ENCODE assay signal across 23 cellular contexts in the genomic region with DNA sequence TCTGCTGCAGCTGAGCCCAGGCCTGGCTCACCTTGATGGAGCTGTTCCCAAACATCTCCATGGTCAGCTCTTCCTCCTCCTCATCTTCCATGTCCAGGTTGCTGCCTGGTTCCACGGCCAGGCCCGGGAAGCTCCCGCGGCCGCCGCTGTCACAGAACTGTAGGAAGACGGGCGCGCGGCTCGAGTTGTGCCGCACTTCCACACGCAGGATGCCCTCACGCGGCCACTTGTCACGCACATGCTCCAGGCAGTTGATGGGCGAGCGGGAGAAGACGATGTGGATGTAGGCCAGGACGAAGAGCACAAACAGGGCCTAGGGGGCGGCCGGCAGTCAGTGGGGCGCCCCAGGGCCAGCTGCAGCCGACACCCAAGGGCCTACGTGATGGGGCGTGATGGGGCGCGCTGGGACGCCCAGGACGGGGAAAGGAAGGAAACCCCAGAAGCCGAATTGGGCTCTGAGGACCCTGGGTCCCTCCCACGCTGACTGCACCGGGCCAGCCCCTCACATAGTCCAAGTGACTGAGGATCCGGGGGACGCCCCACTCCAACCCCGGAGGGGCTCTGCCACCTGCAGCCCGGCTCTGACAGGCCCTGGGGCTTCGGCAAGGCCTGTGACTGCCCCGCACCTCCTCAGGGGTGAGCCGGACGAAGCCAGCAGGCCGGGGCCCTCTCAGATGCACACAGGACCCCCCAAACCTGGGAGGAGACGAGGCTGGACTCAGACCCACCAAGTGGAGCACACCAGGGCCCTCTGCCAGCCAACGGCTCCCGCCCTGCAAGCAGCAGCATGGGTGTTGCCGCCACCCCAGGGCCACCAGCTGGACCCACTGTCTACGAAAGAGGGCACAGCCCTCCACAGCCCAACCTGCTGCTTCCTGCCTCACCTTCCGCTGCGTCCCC. TPM values are rescaled to one million over a fixed set of nuclear protein-coding genes. Genes with fewer than 3 reads are reported as not detected.
DNase-seq lines count a peak whose midpoint lies in the region; ATAC-seq, FAIRE-seq and TF ChIP-seq lines count a peak whose summit lies in the region.
"Had no signal": no experiment of that assay in that cellular context is flagged by ENCODE, and none has a peak within 500 bp of the region (broad histone marks: within the 10 kb centered on the region; RNA-seq: fewer than 3 reads in every experiment).

No MANE protein-coding gene starts in this region.

- H2BK5ac ChIP-seq in H9 (ENCODE audit: insufficient read length, low read length) = no peak overlapping the region

- TF ChIP-seq CTCF in H9 (conservative IDR thresholded peaks at IDR 0.05) (no peak), astrocyte (IDR thresholded peaks at IDR 0.05; ENCODE audit: insufficient read depth, low read depth, low read length) (no peak), nephron progenitor cell (IDR thresholded peaks at IDR 0.05) (no peak)

- H3T11ph ChIP-seq in H9 (ENCODE audit: low read length) = no peak overlapping the region

- no peaks in the 10 kb centered on the region; the same call in 1 of the 2 replicates for H3K4me1 ChIP-seq in H9 (ENCODE audit: insufficient read depth, low read length)
- H3K4me1 ChIP-seq in astrocyte (ENCODE audit: insufficient read depth, low read length) = peaks cover 28% of the 10 kb centered on the region

- no peak overlapping the region; the same call in 1 of the 2 replicates for H3K14ac ChIP-seq in H9 (ENCODE audit: insufficient read depth, low read length)

- no peaks in the 10 kb centered on the region for H3K9me3 Mint-ChIP-seq in H9
- H3K9me3 Mint-ChIP-seq in astrocyte (ENCODE audit: unreplicated experiment) = no peaks in the 10 kb centered on the region
- no peaks in the 10 kb centered on the region for H3K9me3 Mint-ChIP-seq in nephron progenitor cell
- H3K9me3 Mint-ChIP-seq: CD4-positive, alpha-beta memory T cell had no signal

- H4K8ac ChIP-seq in H9 (replicated peaks; ENCODE audit: insufficient read length, low read depth, low read length) = no peak overlapping the region

- H3K56ac ChIP-seq in H9 (ENCODE audit: insufficient read length, low read depth, low read length) = no peak overlapping the region

- ATAC-seq in GM18511 (IDR thresholded peaks at IDR 0.05; ENCODE audit: unreplicated experiment) = no peak

- H3K9me3 ChIP-seq in H9 (ENCODE audit: control insufficient read depth, low read depth, low read length) (no peaks in the 10 kb centered on the region), astrocyte (ENCODE audit: insufficient read depth, low read depth, low read length) (no peaks in the 10 kb centered on the region)

- H4K20me1 ChIP-seq in H9 (ENCODE audit: control insufficient read depth, insufficient read depth, insufficient read length) = no peaks in the 10 kb centered on the region
- peaks cover 76% of the 10 kb centered on the region for H4K20me1 ChIP-seq in astrocyte (ENCODE audit: insufficient read depth, low read length)

- H3K36me3 ChIP-seq in astrocyte (ENCODE audit: insufficient read depth, low read length) = no peaks in the 10 kb centered on the region

- H2BK120ac ChIP-seq in H9 (ENCODE audit: low read depth, low read length, poor library complexity, severe bottlenecking) = no peak overlapping the region

- H4K91ac ChIP-seq in H9 (ENCODE audit: insufficient read length, low read depth, low read length) = no peak overlapping the region

- no peak overlapping the region for H2BK15ac ChIP-seq in H9 (ENCODE audit: low read depth, low read length)

- H3K79me2 ChIP-seq in H9 (ENCODE audit: insufficient read depth, low read length) = peaks cover 33% of the 10 kb centered on the region; the same call in 1 of the 2 replicates
- H3K79me2 ChIP-seq in astrocyte (ENCODE audit: insufficient read depth, low read length) = peaks cover 66% of the 10 kb centered on the region

- H3K4me1 Mint-ChIP-seq in H9 = peaks cover 17 to 25% of the 10 kb centered on the region in 2 experiments
- peaks cover 22% of the 10 kb centered on the region for H3K4me1 Mint-ChIP-seq in astrocyte (ENCODE audit: low read depth, unreplicated experiment)
- H3K4me1 Mint-ChIP-seq in nephron progenitor cell = peaks cover 33% of the 10 kb centered on the region

- H3K27me3 Mint-ChIP-seq in H9 (ENCODE audit: low read depth) (no peaks in the 10 kb centered on the region), astrocyte (ENCODE audit: low read depth, unreplicated experiment) (no peaks in the 10 kb centered on the region), nephron progenitor cell (ENCODE audit: low read depth, poor library complexity) (no peaks in the 10 kb centered on the region)
- H3K27me3 Mint-ChIP-seq: CD4-positive, alpha-beta memory T cell had no signal

- no peak overlapping the region for H3K4ac ChIP-seq in H9 (ENCODE audit: low read depth, low read length)

- peaks cover 2 to 16% (median 13%) of the 10 kb centered on the region in 3 experiments; a peak in 5 of 7 replicates for H3K36me3 Mint-ChIP-seq in H9 (ENCODE audit: insufficient read depth in 1 of 3, low read depth in 3 of 3)
- H3K36me3 Mint-ChIP-seq in astrocyte (ENCODE audit: low read depth, unreplicated experiment) = no peaks in the 10 kb centered on the region
- no peaks in the 10 kb centered on the region for H3K36me3 Mint-ChIP-seq in nephron progenitor cell (ENCODE audit: low read depth)

- H2AFZ ChIP-seq in H9 (ENCODE audit: low read length) (no peak overlapping the region), astrocyte (ENCODE audit: low read depth, low read length) (no peak overlapping the region)

- H3K4me3 Mint-ChIP-seq in H9 (peak overlapping the region in 1 of 2 experiments; percentile 29; a peak in 1 of 5 replicates), astrocyte (ENCODE audit: unreplicated experiment) (peak overlapping the region; percentile 50), nephron progenitor cell (no peak overlapping the region)
- H3K4me3 Mint-ChIP-seq: CD4-positive, alpha-beta memory T cell had no signal

- peaks cover 5% of the 10 kb centered on the region for H3K79me1 ChIP-seq in H9 (ENCODE audit: insufficient read depth, low read depth, low read length, poor library complexity, severe bottlenecking)

- H3K27ac Mint-ChIP-seq in H9 = peak overlapping the region; percentile 52 to 83 (median 73); a peak in 2 of 7 replicates
- peak overlapping the region; percentile 86 for H3K27ac Mint-ChIP-seq in astrocyte (ENCODE audit: unreplicated experiment)
- H3K27ac Mint-ChIP-seq in nephron progenitor cell = peak overlapping the region; percentile 69

- H3K23ac ChIP-seq in H9 (ENCODE audit: insufficient read length, low read depth, low read length) = no peak overlapping the region

- H3K4me2 ChIP-seq in H9 (ENCODE audit: insufficient read depth, insufficient read length, low read length) (no peak overlapping the region), astrocyte (ENCODE audit: low read length) (no peak overlapping the region)
- H3K4me2 ChIP-seq: KMS-11 had no signal

- H2BK12ac ChIP-seq in H9 (ENCODE audit: insufficient read length, low read depth, low read length) = no peak overlapping the region

- H3K4me3 ChIP-seq in astrocyte (ENCODE audit: insufficient read depth, low read depth, low read length) = no peak overlapping the region
- H3K4me3 ChIP-seq: SK-N-MC had no signal

- H4K5ac ChIP-seq in H9 (ENCODE audit: insufficient read length, low read depth, low read length) = no peak overlapping the region

- H3K9ac ChIP-seq in H9 (ENCODE audit: extremely low read depth, insufficient read length, low read length) (no peak overlapping the region), astrocyte (ENCODE audit: low read length) (no peak overlapping the region)
- H3K9ac ChIP-seq: KMS-11 had no signal

- FAIRE-seq in astrocyte (lab: Jason Lieb, UNC) = no peak
- FAIRE-seq: A204.1, RCC 7860 had no signal

- H2AK5ac ChIP-seq in H9 (ENCODE audit: insufficient read length, low read length) = no peak overlapping the region

- WGBS in H9 (ENCODE audit: extremely low coverage, insufficient read length, low lambda C conversion rate) = no CpG with 5 or more reads among the region's 49 CpGs

- no peaks in the 10 kb centered on the region for H3K27me3 ChIP-seq in H9 (ENCODE audit: insufficient read depth, low read length)
- no peaks in the 10 kb centered on the region for H3K27me3 ChIP-seq in astrocyte (ENCODE audit: insufficient read depth, low read length)

- no peaks in the 10 kb centered on the region for H3K23me2 ChIP-seq in H9 (ENCODE audit: insufficient read length, low read depth, low read length, poor library complexity, severe bottlenecking)

- H3K18ac ChIP-seq in H9 (ENCODE audit: insufficient read length, low read depth, low read length) = no peak overlapping the region

- no peak for DNase-seq in H9
- no peak for DNase-seq in astrocyte (ENCODE audit: low read depth)
- no peak for DNase-seq in nephron progenitor cell
- no peak for DNase-seq in activated T-cell treated with anti-CD3 and anti-CD28 coated beads for 4 hours
- no peak for DNase-seq in iPS-NIHi11 (ENCODE audit: low spot score)
- DNase-seq: CD4-positive, alpha-beta memory T cell; DMS153; GDM1; GOT3; MV-4-11; NCI-H1694 treated with DMSO at 0.1 percent for 48 hours; NCI-H2107; NCI-H510A; NCI-H748 treated with DMSO at 0.1 percent for 48 hours; NK-92 treated with Interleukin-12 subunit alpha and Interleukin-12 subunit beta, amount 100 ng/mL, for 24 hours; SHP77 had no signal

- H2BK20ac ChIP-seq in H9 (ENCODE audit: low read depth, low read length, poor library complexity, severe bottlenecking) = no peak overlapping the region

- H3K27ac ChIP-seq in H9 (ENCODE audit: insufficient read length, low read depth, low read length) (no peak overlapping the region), astrocyte (ENCODE audit: low read depth, low read length) (no peak overlapping the region)
- H3K27ac ChIP-seq: KMS-11, SK-N-MC had no signal

RNA-seq across cellular contexts. Expression of gene TMEM259, which starts 6.5 kb away (rescaled TPM):
- total RNA-seq in H9 (2021) (169 and 171 TPM in 2 replicates), astrocyte (155 and 173 TPM in 2 replicates)

RNA-seq across cellular contexts. Expression of gene RNU6-2, which starts 6.9 kb away (rescaled TPM):
- total RNA-seq in H9 (2021) = not detected in 2 replicates
- total RNA-seq in astrocyte = not detected in 2 replicates
- total RNA-seq: CD4-positive, alpha-beta memory T cell; Daoy; OCI-LY7 had no signal

RNA-seq across cellular contexts. Expression of gene CNN2, which starts 12.0 kb away (rescaled TPM):
- 524 and 529 TPM in 2 replicates for total RNA-seq in H9 (2021)
- 781 and 819 TPM in 2 replicates for total RNA-seq in astrocyte

RNA-seq across cellular contexts. Expression of gene GRIN3B, which starts 14.2 kb away (rescaled TPM):
- total RNA-seq in H9 (2021) = 1.0 and 1.4 TPM in 2 replicates
- total RNA-seq in astrocyte = 2.5 and 2.7 TPM in 2 replicates
- total RNA-seq: CD4-positive, alpha-beta memory T cell; Daoy; OCI-LY7 had no signal

RNA-seq across cellular contexts. Expression of gene ABCA7, which starts 25.5 kb away (rescaled TPM):
- total RNA-seq in H9 (2021) = 28.3 and 34.6 TPM in 2 replicates
- total RNA-seq in astrocyte = 14.3 and 18.4 TPM in 2 replicates
